21 cellular contexts compared by ENCODE assay signal in the genomic region with DNA sequence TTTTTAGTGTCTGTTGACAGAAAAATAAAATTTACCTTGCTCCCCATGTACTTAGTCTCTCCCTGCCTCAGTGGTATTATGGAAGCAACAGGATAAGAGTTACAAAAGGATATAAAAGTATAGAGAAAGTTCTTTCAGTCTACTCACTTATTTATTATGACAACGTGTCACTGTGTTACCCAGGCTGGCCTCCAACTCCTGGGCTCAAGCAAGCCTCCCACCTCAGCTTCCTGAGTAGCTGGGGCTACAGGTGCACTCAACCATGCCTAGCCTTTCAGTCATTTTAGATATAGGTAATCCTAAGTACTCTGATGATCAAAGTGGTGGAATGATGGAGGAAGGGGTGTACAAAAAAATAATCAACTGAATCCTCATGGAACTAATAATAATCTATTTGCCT.
DNase-seq lines count a peak whose midpoint lies in the region; ATAC-seq, FAIRE-seq and TF ChIP-seq lines count a peak whose summit lies in the region.
"Had no signal": no experiment of that assay in that cellular context is flagged by ENCODE, and none has a peak within 500 bp of the region (broad histone marks: within the 10 kb centered on the region; RNA-seq: fewer than 3 reads in every experiment).

No MANE protein-coding gene starts in this region.

- H3K27me3 Mint-ChIP-seq in activated B cell treated with CpG ODN at 0.5 μM for 24 hours (no peaks in the 10 kb centered on the region), neural crest cell (ENCODE audit: low read depth) (peaks cover 65% of the 10 kb centered on the region)

- intact Hi-C loops in activated B cell treated with CpG ODN at 0.5 μM for 24 hours (cut with micrococcal nuclease), result no loop called here

- ATAC-seq in activated B cell treated with CpG ODN at 0.5 μM for 24 hours (ENCODE audit: low read depth) (no peak), GM19328 (IDR thresholded peaks at IDR 0.05; ENCODE audit: unreplicated experiment) (no peak)

- peak overlapping the region; percentile 70; the same call in 1 of the 2 replicates for H3K27ac ChIP-seq in C4-2B
- H3K27ac ChIP-seq: KMS-11, SK-N-MC had no signal

- peak; percentile 57 for FAIRE-seq in GM18507 (lab: Jason Lieb, UNC)
- FAIRE-seq: endothelial cell of umbilical vein, H54, small intestine had no signal

- CTCF ChIA-PET in activated B cell treated with CpG ODN at 0.5 μM for 24 hours (lab: Charles Lee), result no interaction called here

- H3K9me3 Mint-ChIP-seq in activated B cell treated with CpG ODN at 0.5 μM for 24 hours (peaks cover under 1% of the 10 kb centered on the region), neural crest cell (no peaks in the 10 kb centered on the region)

- H3K4me1 Mint-ChIP-seq in activated B cell treated with CpG ODN at 0.5 μM for 24 hours (peaks cover 52% of the 10 kb centered on the region), neural crest cell (peaks cover 35% of the 10 kb centered on the region)

- POLR2A ChIA-PET in activated B cell treated with CpG ODN at 0.5 μM for 24 hours (lab: Charles Lee), result interaction anchor here (0.6 to 4.9 kb wide), 2 partner anchors 11 to 277 kb away, joined by 5 to 51 read pairs; no protein-coding TSS in a partner anchor

- DNase-seq in GM18507 (ENCODE audit: extremely low spot score, insufficient read length, low read depth) (no peak), activated B cell treated with CpG ODN at 0.5 μM for 24 hours (no peak), neural crest cell (ENCODE audit: low read depth, low spot score) (no peak), NCI-H748 treated with DMSO at 0.1 percent for 48 hours (lab: John Stamatoyannopoulos, UW) (no peak), NAMALWA (ENCODE audit: low spot score) (no peak)
- DNase-seq: activated CD4-positive, alpha-beta T cell treated with anti-CD3 and anti-CD28 coated beads, Interleukin-2, amount 50 U/mL, for 1 hour; kidney glomerular epithelial cell; mesendoderm; NCI-H1436 treated with DMSO at 0.1 percent for 48 hours; NCI-H510A treated with DMSO at 0.1 percent for 48 hours; retina; small intestine; stimulated activated CD4-positive, alpha-beta T cell treated with anti-CD3 and anti-CD28 coated beads, Interleukin-1b, Interleukin-23, amount 100 ng/mL, for 48 hours; thyroid gland had no signal

- H3K4me3 Mint-ChIP-seq in activated B cell treated with CpG ODN at 0.5 μM for 24 hours, result no peak overlapping the region
- peak overlapping the region; percentile 6 for H3K4me3 Mint-ChIP-seq in neural crest cell
- H3K4me3 Mint-ChIP-seq: T-helper 2 cell treated with Interferon-gamma antibody and Interleukin-4, amounts not matched to agents 5 μg/mL and 100 μg/mL, for 36 hours had no signal

- TF ChIP-seq CTCF in C4-2B (conservative IDR thresholded peaks at IDR 0.05) (no peak), activated B cell treated with CpG ODN at 0.5 μM for 24 hours (IDR thresholded peaks at IDR 0.05) (no peak), neural crest cell (conservative IDR thresholded peaks at IDR 0.05) (no peak)

- H3K27ac Mint-ChIP-seq in activated B cell treated with CpG ODN at 0.5 μM for 24 hours (peak overlapping the region; percentile 33), neural crest cell (ENCODE audit: unreplicated experiment) (no peak overlapping the region)
- H3K27ac Mint-ChIP-seq: T-helper 2 cell treated with Interferon-gamma antibody and Interleukin-4, amounts not matched to agents 5 μg/mL and 100 μg/mL, for 36 hours had no signal

- H3K36me3 Mint-ChIP-seq in activated B cell treated with CpG ODN at 0.5 μM for 24 hours (ENCODE audit: low read depth), result peaks cover 4% of the 10 kb centered on the region
- no peaks in the 10 kb centered on the region for H3K36me3 Mint-ChIP-seq in neural crest cell (ENCODE audit: low read depth)
